ENCODE assay signal across 10 cellular contexts in the genomic region with DNA sequence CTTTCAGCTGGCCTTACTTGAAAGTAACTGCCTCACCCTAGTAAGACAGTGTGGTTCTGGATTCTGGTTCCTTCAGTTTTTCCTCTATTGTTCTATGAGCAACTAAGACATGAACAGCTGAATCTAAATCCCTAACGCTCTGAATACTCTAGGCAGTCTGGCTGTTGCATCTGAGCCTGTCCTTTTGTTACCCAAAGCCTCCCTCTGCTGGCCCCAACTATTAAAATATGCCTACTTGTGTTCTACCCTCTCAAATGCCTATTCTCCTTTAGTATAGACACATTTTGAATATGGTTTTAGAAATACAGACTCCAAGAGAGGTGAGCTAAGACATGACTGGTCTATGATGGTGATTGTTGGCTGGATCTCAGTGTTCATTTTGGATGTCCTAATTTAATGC.
DNase-seq lines count a peak whose midpoint lies in the region; ATAC-seq and TF ChIP-seq lines count a peak whose summit lies in the region.
"Had no signal": no experiment of that assay in that cellular context is flagged by ENCODE, and none has a peak within 500 bp of the region (broad histone marks: within the 10 kb centered on the region; RNA-seq: fewer than 3 reads in every experiment).

No MANE protein-coding gene starts in this region.

- TF ChIP-seq POLR2A in suprapubic skin (IDR thresholded peaks at IDR 0.05), result no peak

- no peak for DNase-seq in LNCaP clone FGC (ENCODE audit: low read depth)
- peak; percentile 9 for DNase-seq in NT2/D1 (ENCODE audit: low read depth, low spot score)
- peak; percentile 87 for DNase-seq in globus pallidus (ENCODE audit: low spot score)
- peak; percentile 29 for DNase-seq in renal cortical epithelial cell (ENCODE audit: low read depth)
- DNase-seq in CD4-positive, alpha-beta T cell, result no peak
- DNase-seq in suprapubic skin (ENCODE audit: low spot score in 2 of 2), result no peak
- no peak for DNase-seq in activated CD8-positive, alpha-beta T cell treated with anti-CD3 and anti-CD28 coated beads for 36 hours
- DNase-seq: activated naive CD8-positive, alpha-beta T cell treated with anti-CD3 and anti-CD28 coated beads, Interleukin-2, amount 10 ng/mL, durations not matched to agents 7 days and 5 days had no signal

- H3K27ac ChIP-seq in CD4-positive, alpha-beta T cell (ENCODE audit: low read depth, low read length), result no peak overlapping the region
- no peak overlapping the region for H3K27ac ChIP-seq in suprapubic skin
- H3K27ac ChIP-seq: thoracic aorta had no signal

- WGBS in suprapubic skin, result 36% methylated on average over 1 of the region's 1 CpG

- H3K27me3 ChIP-seq in NT2/D1 (ENCODE audit: insufficient read depth, insufficient read length) (no peaks in the 10 kb centered on the region), suprapubic skin (no peaks in the 10 kb centered on the region)
- no peaks in the 10 kb centered on the region for H3K27me3 ChIP-seq in CD4-positive, alpha-beta T cell (ENCODE audit: control insufficient read depth, insufficient read depth, low read length)

- no peaks in the 10 kb centered on the region for H3K4me1 Mint-ChIP-seq in CD4-positive, alpha-beta T cell (ENCODE audit: low read depth)
- H3K4me1 Mint-ChIP-seq in activated T-helper 17 cell treated with anti-CD3 and anti-CD28 coated beads, Interleukin-2, amount 50 U/mL, for 72 hours, result no peaks in the 10 kb centered on the region
- no peaks in the 10 kb centered on the region for H3K4me1 Mint-ChIP-seq in activated CD8-positive, alpha-beta T cell treated with anti-CD3 and anti-CD28 coated beads for 36 hours (ENCODE audit: low read depth)
- H3K4me1 Mint-ChIP-seq: activated naive CD8-positive, alpha-beta T cell treated with anti-CD3 and anti-CD28 coated beads, Interleukin-2, amount 10 ng/mL, durations not matched to agents 7 days and 5 days had no signal

- intact Hi-C loops in CD4-positive, alpha-beta T cell (cut with DNase I, micrococcal nuclease), result no loop called here
- intact Hi-C loops in activated CD8-positive, alpha-beta T cell treated with anti-CD3 and anti-CD28 coated beads for 36 hours (cut with micrococcal nuclease), result no loop called here

- no peak overlapping the region for H3K4me3 Mint-ChIP-seq in CD4-positive, alpha-beta T cell
- H3K4me3 Mint-ChIP-seq in activated T-helper 17 cell treated with anti-CD3 and anti-CD28 coated beads, Interleukin-2, amount 50 U/mL, for 72 hours, result no peak overlapping the region
- H3K4me3 Mint-ChIP-seq in activated CD8-positive, alpha-beta T cell treated with anti-CD3 and anti-CD28 coated beads for 36 hours, result no peak overlapping the region
- H3K4me3 Mint-ChIP-seq: activated naive CD8-positive, alpha-beta T cell treated with anti-CD3 and anti-CD28 coated beads, Interleukin-2, amount 10 ng/mL, durations not matched to agents 7 days and 5 days had no signal

- no peak for TF ChIP-seq EP300 in suprapubic skin (IDR thresholded peaks at IDR 0.05)

- no peak overlapping the region for H3K9ac ChIP-seq in NT2/D1 (ENCODE audit: insufficient read length, low read depth)

- H3K27ac Mint-ChIP-seq in CD4-positive, alpha-beta T cell, result no peak overlapping the region
- no peak overlapping the region for H3K27ac Mint-ChIP-seq in activated T-helper 17 cell treated with anti-CD3 and anti-CD28 coated beads, Interleukin-2, amount 50 U/mL, for 72 hours
- H3K27ac Mint-ChIP-seq in activated CD8-positive, alpha-beta T cell treated with anti-CD3 and anti-CD28 coated beads for 36 hours, result no peak overlapping the region
- H3K27ac Mint-ChIP-seq: activated naive CD8-positive, alpha-beta T cell treated with anti-CD3 and anti-CD28 coated beads, Interleukin-2, amount 10 ng/mL, durations not matched to agents 7 days and 5 days had no signal

- no peaks in the 10 kb centered on the region for H3K36me3 ChIP-seq in NT2/D1 (ENCODE audit: insufficient read depth, insufficient read length, low read length)
- no peaks in the 10 kb centered on the region for H3K36me3 ChIP-seq in suprapubic skin
- H3K36me3 ChIP-seq: thoracic aorta had no signal

- TF ChIP-seq CTCF in LNCaP clone FGC (IDR thresholded peaks at IDR 0.05; ENCODE audit: control insufficient read depth, extremely low read depth, insufficient read depth), result peak; percentile 27; the same call in 1 of the 2 replicates
- TF ChIP-seq CTCF in CD4-positive, alpha-beta T cell (IDR thresholded peaks at IDR 0.05), result no peak
- TF ChIP-seq CTCF in suprapubic skin (IDR thresholded peaks at IDR 0.05), result no peak
- no peak for TF ChIP-seq CTCF in activated CD8-positive, alpha-beta T cell treated with anti-CD3 and anti-CD28 coated beads for 36 hours (IDR thresholded peaks at IDR 0.05)

- H3K4me1 ChIP-seq in NT2/D1 (ENCODE audit: insufficient read depth, insufficient read length) (no peaks in the 10 kb centered on the region), suprapubic skin (no peaks in the 10 kb centered on the region)

- 0 out of 2 replicates have a peak, but pooled peaks cover 2% of the 10 kb centered on the region for H3K9me3 ChIP-seq in NT2/D1 (ENCODE audit: insufficient read depth, low read length)
- H3K9me3 ChIP-seq in CD4-positive, alpha-beta T cell (ENCODE audit: control insufficient read depth, low read length), result no peaks in the 10 kb centered on the region
- H3K9me3 ChIP-seq in suprapubic skin, result no peaks in the 10 kb centered on the region

- CTCF ChIA-PET in CD4-positive, alpha-beta T cell (lab: Charles Lee), result no interaction called here
- CTCF ChIA-PET in activated CD8-positive, alpha-beta T cell treated with anti-CD3 and anti-CD28 coated beads for 36 hours (lab: Charles Lee), result no interaction called here

- no peaks in the 10 kb centered on the region for H3K27me3 Mint-ChIP-seq in CD4-positive, alpha-beta T cell
- H3K27me3 Mint-ChIP-seq in activated T-helper 17 cell treated with anti-CD3 and anti-CD28 coated beads, Interleukin-2, amount 50 U/mL, for 72 hours, result no peaks in the 10 kb centered on the region
- no peaks in the 10 kb centered on the region for H3K27me3 Mint-ChIP-seq in activated CD8-positive, alpha-beta T cell treated with anti-CD3 and anti-CD28 coated beads for 36 hours
- H3K27me3 Mint-ChIP-seq: activated naive CD8-positive, alpha-beta T cell treated with anti-CD3 and anti-CD28 coated beads, Interleukin-2, amount 10 ng/mL, durations not matched to agents 7 days and 5 days had no signal

- ATAC-seq in CD4-positive, alpha-beta T cell (ENCODE audit: poor library complexity), result no peak
- ATAC-seq in activated T-helper 17 cell treated with anti-CD3 and anti-CD28 coated beads, Interleukin-2, amount 50 U/mL, for 72 hours (replicated peaks), result no peak
- no peak for ATAC-seq in activated CD8-positive, alpha-beta T cell treated with anti-CD3 and anti-CD28 coated beads for 36 hours

- H3K9me3 Mint-ChIP-seq in CD4-positive, alpha-beta T cell, result peaks cover 2% of the 10 kb centered on the region
- H3K9me3 Mint-ChIP-seq in activated T-helper 17 cell treated with anti-CD3 and anti-CD28 coated beads, Interleukin-2, amount 50 U/mL, for 72 hours, result no peaks in the 10 kb centered on the region
- no peaks in the 10 kb centered on the region for H3K9me3 Mint-ChIP-seq in activated CD8-positive, alpha-beta T cell treated with anti-CD3 and anti-CD28 coated beads for 36 hours
- H3K9me3 Mint-ChIP-seq: activated naive CD8-positive, alpha-beta T cell treated with anti-CD3 and anti-CD28 coated beads, Interleukin-2, amount 10 ng/mL, durations not matched to agents 7 days and 5 days had no signal

- no peaks in the 10 kb centered on the region for H3K36me3 Mint-ChIP-seq in CD4-positive, alpha-beta T cell (ENCODE audit: low read depth)
- H3K36me3 Mint-ChIP-seq in activated T-helper 17 cell treated with anti-CD3 and anti-CD28 coated beads, Interleukin-2, amount 50 U/mL, for 72 hours (ENCODE audit: low read depth), result no peaks in the 10 kb centered on the region
- H3K36me3 Mint-ChIP-seq in activated CD8-positive, alpha-beta T cell treated with anti-CD3 and anti-CD28 coated beads for 36 hours (ENCODE audit: low read depth), result no peaks in the 10 kb centered on the region
- H3K36me3 Mint-ChIP-seq: activated naive CD8-positive, alpha-beta T cell treated with anti-CD3 and anti-CD28 coated beads, Interleukin-2, amount 10 ng/mL, durations not matched to agents 7 days and 5 days had no signal

- H3K4me3 ChIP-seq in LNCaP clone FGC (ENCODE audit: low read depth, low read length) (no peak overlapping the region), NT2/D1 (ENCODE audit: insufficient read length, low read depth) (no peak overlapping the region), suprapubic skin (no peak overlapping the region)
- H3K4me3 ChIP-seq: thoracic aorta had no signal

- POLR2A ChIA-PET in CD4-positive, alpha-beta T cell (lab: Charles Lee), result no interaction called here
- POLR2A ChIA-PET in activated CD8-positive, alpha-beta T cell treated with anti-CD3 and anti-CD28 coated beads for 36 hours (lab: Charles Lee), result no interaction called here

Comparison
In these comparisons a context has a peak if more than half of its experiments do, and no peak if none do; other contexts are left out.
1. DNase-seq: peak in NT2/D1 (single experiment), globus pallidus (single experiment) and renal cortical epithelial cell (single experiment); none in LNCaP clone FGC (single experiment), CD4-positive, alpha-beta T cell (0 of 10), suprapubic skin (0 of 2) and activated CD8-positive, alpha-beta T cell treated with anti-CD3 and anti-CD28 coated beads for 36 hours (single experiment).